ENCODE assay signal across 19 cellular contexts in the genomic region with DNA sequence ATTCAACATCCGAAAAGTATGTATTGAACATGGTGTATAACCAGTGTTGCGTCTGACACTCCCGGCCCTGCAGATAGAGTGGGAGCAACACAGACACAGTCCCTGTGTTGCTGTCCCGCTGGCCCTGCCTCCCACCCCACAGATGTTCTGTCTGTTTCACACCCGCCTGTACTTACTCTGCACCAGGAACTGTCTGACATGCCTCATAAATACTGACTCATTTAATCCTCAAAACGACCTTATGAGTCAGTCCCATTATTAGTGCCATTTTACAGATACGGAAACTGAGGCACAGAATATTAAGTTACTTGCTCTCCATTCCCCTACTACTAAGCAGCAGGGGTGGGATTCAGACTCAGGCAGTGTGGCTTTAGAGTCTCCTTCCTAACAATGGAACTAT.
A peak's percentile ranks its signal among the peaks of the same experiment; 100 is the strongest.
DNase-seq lines count a peak whose midpoint lies in the region; ATAC-seq and TF ChIP-seq lines count a peak whose summit lies in the region.
"Had no signal": no experiment of that assay in that cellular context is flagged by ENCODE, and none has a peak within 500 bp of the region (broad histone marks: within the 10 kb centered on the region; RNA-seq: fewer than 3 reads in every experiment).

No MANE protein-coding gene starts in this region.

- H2BK120ac ChIP-seq in mesenchymal stem cell (ENCODE audit: low read depth, low read length): no peak overlapping the region
- no peak overlapping the region for H2BK120ac ChIP-seq in H9 (ENCODE audit: low read depth, low read length, poor library complexity, severe bottlenecking)

- H2BK5ac ChIP-seq in mesenchymal stem cell (ENCODE audit: low read depth, low read length, poor library complexity, severe bottlenecking) (no peak overlapping the region), H9 (ENCODE audit: insufficient read length, low read length) (no peak overlapping the region)

- CTCF ChIA-PET in mammary epithelial cell (lab: Charles Lee; ENCODE audit: low non-redundant PET): no interaction called here

- no peak overlapping the region for H2AFZ ChIP-seq in mammary epithelial cell (ENCODE audit: low read depth, low read length)
- H2AFZ ChIP-seq in mesenchymal stem cell (ENCODE audit: low read depth, low read length): no peak overlapping the region
- H2AFZ ChIP-seq in H9 (ENCODE audit: low read length): no peak overlapping the region
- H2AFZ ChIP-seq: GM23248 had no signal

- H4K5ac ChIP-seq in H9 (ENCODE audit: insufficient read length, low read depth, low read length): no peak overlapping the region

- H4K91ac ChIP-seq in mesenchymal stem cell (ENCODE audit: low read length) (no peak overlapping the region), H9 (ENCODE audit: insufficient read length, low read depth, low read length) (no peak overlapping the region)

- in situ Hi-C loops in mammary epithelial cell (cut with MboI; ENCODE audit: low sequenced_read_pairs in 2 of 2) (no loop called here), brain microvascular endothelial cell (cut with HindIII; ENCODE audit: low pct_ligation_motif_present, low sequenced_read_pairs) (no loop called here)

- ATAC-seq in esophagus mucosa: peak; percentile 65
- no peak for ATAC-seq in left cardiac atrium
- ATAC-seq: A549, GM12878 had no signal

- no peaks in the 10 kb centered on the region for H3K9me3 ChIP-seq in mammary epithelial cell (replicated peaks; ENCODE audit: insufficient read depth, low read length)
- H3K9me3 ChIP-seq in breast epithelium: peaks cover 0 to under 1% of the 10 kb centered on the region in 2 donors
- H3K9me3 ChIP-seq in mesenchymal stem cell (ENCODE audit: control insufficient read depth, low read length): no peaks in the 10 kb centered on the region
- H3K9me3 ChIP-seq in H9 (ENCODE audit: control insufficient read depth, low read depth, low read length): no peaks in the 10 kb centered on the region
- H3K9me3 ChIP-seq: A549, BLaER1 had no signal

- TF ChIP-seq POLR2A in breast epithelium (IDR thresholded peaks at IDR 0.05) (no peak), lower leg skin (IDR thresholded peaks at IDR 0.05) (no peak)

- H3K4me1 ChIP-seq in mammary epithelial cell (ENCODE audit: insufficient read depth, low read length): peaks cover 13% of the 10 kb centered on the region
- no peaks in the 10 kb centered on the region for H3K4me1 ChIP-seq in breast epithelium
- peaks cover 21% of the 10 kb centered on the region for H3K4me1 ChIP-seq in mesenchymal stem cell (ENCODE audit: control insufficient read depth, insufficient read depth, low read depth, low read length)
- no peaks in the 10 kb centered on the region for H3K4me1 ChIP-seq in H9 (ENCODE audit: insufficient read depth, low read length)

- H3K4ac ChIP-seq in mesenchymal stem cell (ENCODE audit: low read depth in 1 of 2, low read length in 2 of 2) (no peak overlapping the region), H9 (ENCODE audit: low read depth, low read length) (no peak overlapping the region)

- H3K9ac ChIP-seq in mammary epithelial cell (ENCODE audit: insufficient read depth, low read length) (no peak overlapping the region), mesenchymal stem cell (ENCODE audit: low read length) (no peak overlapping the region), H9 (ENCODE audit: extremely low read depth, insufficient read length, low read length) (no peak overlapping the region)
- H3K9ac ChIP-seq: BLaER1, GM23248 had no signal

- intact Hi-C loops in mammary epithelial cell (cut with micrococcal nuclease): no loop called here
- intact Hi-C loops in breast epithelium (cut with DNase I; ENCODE audit: low total_unique reads): loop anchor here (10.0 kb wide), 1 partner anchor 1029 kb away; no protein-coding TSS in a partner anchor
- intact Hi-C loops in left cardiac atrium (cut with DNase I): no loop called here
- intact Hi-C loops in lower leg skin (cut with DNase I; ENCODE audit: low total_unique reads): no loop called here

- H4K20me1 ChIP-seq in mammary epithelial cell (ENCODE audit: insufficient read depth, low read length) (no peaks in the 10 kb centered on the region), H9 (ENCODE audit: control insufficient read depth, insufficient read depth, insufficient read length) (no peaks in the 10 kb centered on the region)
- H4K20me1 ChIP-seq: BLaER1 had no signal

- WGBS in mammary epithelial cell (ENCODE audit: low coverage, missing lambda C conversion rate): 73% methylated on average over 7 of the region's 7 CpGs
- 64% methylated on average over 7 of the region's 7 CpGs for WGBS in mesenchymal stem cell
- WGBS in H9 (ENCODE audit: extremely low coverage, insufficient read length, low lambda C conversion rate): no CpG with 5 or more reads among the region's 7 CpGs
- WGBS in lower leg skin, 2 donors: 76 to 82% methylated on average over 7 of the region's 7 CpGs

- peak overlapping the region; percentile 21 for H2AK5ac ChIP-seq in mesenchymal stem cell (ENCODE audit: low read length, severe bottlenecking)
- no peak overlapping the region for H2AK5ac ChIP-seq in H9 (ENCODE audit: insufficient read length, low read length)

- BruUV-seq in mammary epithelial cell (replicated peaks; lab: Mats Ljungman, UMichigan): no TSS peak

- no peak overlapping the region for H3K4me3 Mint-ChIP-seq in H9
- H3K4me3 Mint-ChIP-seq: CD14-positive monocyte; CD4-positive, alpha-beta memory T cell had no signal

- TF ChIP-seq CTCF in mammary epithelial cell (conservative IDR thresholded peaks at IDR 0.05 in 1 of 2, IDR thresholded peaks at IDR 0.05 in 1 of 2; ENCODE audit: extremely low read depth in 1 of 2, insufficient read depth in 1 of 2, low read depth in 1 of 2, low read length in 2 of 2): no peak
- no peak for TF ChIP-seq CTCF in breast epithelium (IDR thresholded peaks at IDR 0.05)
- TF ChIP-seq CTCF in brain microvascular endothelial cell (IDR thresholded peaks at IDR 0.05; ENCODE audit: low read depth, low read length, missing control alignments): no peak
- TF ChIP-seq CTCF in H9 (conservative IDR thresholded peaks at IDR 0.05): no peak
- TF ChIP-seq CTCF in lower leg skin (IDR thresholded peaks at IDR 0.05): no peak

- H2BK20ac ChIP-seq in H9 (ENCODE audit: low read depth, low read length, poor library complexity, severe bottlenecking): no peak overlapping the region

- H3K4me1 Mint-ChIP-seq in H9: peaks cover 15 to 18% of the 10 kb centered on the region in 2 experiments
- H3K4me1 Mint-ChIP-seq: CD14-positive monocyte; CD4-positive, alpha-beta memory T cell had no signal

- H3K14ac ChIP-seq in mesenchymal stem cell (ENCODE audit: low read length in 2 of 2): no peak overlapping the region
- no peak overlapping the region for H3K14ac ChIP-seq in H9 (ENCODE audit: insufficient read depth, low read length)

- no peak overlapping the region for H3K27ac ChIP-seq in mammary epithelial cell (ENCODE audit: insufficient read depth, low read depth, low read length)
- H3K27ac ChIP-seq in breast epithelium: no peak overlapping the region
- H3K27ac ChIP-seq in brain microvascular endothelial cell: no peak overlapping the region
- H3K27ac ChIP-seq in mesenchymal stem cell (ENCODE audit: low read length, poor library complexity, severe bottlenecking): no peak overlapping the region
- no peak overlapping the region for H3K27ac ChIP-seq in H9 (ENCODE audit: insufficient read length, low read depth, low read length)
- H3K27ac ChIP-seq: 22Rv1, BLaER1, GM23248, HL-60 had no signal

- no peaks in the 10 kb centered on the region for H3K79me2 ChIP-seq in mammary epithelial cell (ENCODE audit: insufficient read depth, low read length)
- H3K79me2 ChIP-seq in H9 (ENCODE audit: insufficient read depth, low read length): no peaks in the 10 kb centered on the region

- H3K79me1 ChIP-seq in mesenchymal stem cell (replicated peaks; ENCODE audit: low read length, poor library complexity, severe bottlenecking): no peaks in the 10 kb centered on the region
- H3K79me1 ChIP-seq in H9 (ENCODE audit: insufficient read depth, low read depth, low read length, poor library complexity, severe bottlenecking): no peaks in the 10 kb centered on the region

- H3K36me3 Mint-ChIP-seq in H9 (ENCODE audit: insufficient read depth in 1 of 3, low read depth in 3 of 3): no peaks in the 10 kb centered on the region
- H3K36me3 Mint-ChIP-seq: CD14-positive monocyte; CD4-positive, alpha-beta memory T cell had no signal

- H2BK15ac ChIP-seq in mesenchymal stem cell (ENCODE audit: low read depth, poor library complexity, severe bottlenecking) (no peak overlapping the region), H9 (ENCODE audit: low read depth, low read length) (no peak overlapping the region)

- no peaks in the 10 kb centered on the region for H3K27me3 Mint-ChIP-seq in H9 (ENCODE audit: low read depth)

- dilution Hi-C loops in mammary epithelial cell (cut with HindIII; ENCODE audit: low sequenced_read_pairs): no loop called here

- DNase-seq in mammary epithelial cell (peak; percentile 16), breast epithelium (ENCODE audit: low spot score in 2 of 2) (no peak), brain microvascular endothelial cell (peak; percentile 28), mesenchymal stem cell (no peak), left cardiac atrium (no peak), H9 (no peak), lower leg skin (ENCODE audit: low spot score in 2 of 2) (no peak)
- DNase-seq: CD4-positive, alpha-beta memory T cell; DMS153; DMS79; GM23248; HCEC 1CT had no signal

- no peak overlapping the region for H3K4me3 ChIP-seq in mammary epithelial cell (replicated peaks in 1 of 3; ENCODE audit: insufficient read depth in 1 of 3, low read depth in 2 of 3, low read length in 3 of 3)
- H3K4me3 ChIP-seq in breast epithelium: no peak overlapping the region
- no peak overlapping the region for H3K4me3 ChIP-seq in brain microvascular endothelial cell (ENCODE audit: low read depth, low read length)
- no peak overlapping the region for H3K4me3 ChIP-seq in mesenchymal stem cell (ENCODE audit: insufficient read depth in 1 of 2, low read depth in 1 of 2, low read length in 2 of 2)
- H3K4me3 ChIP-seq in lower leg skin (ENCODE audit: low read depth, poor library complexity, severe bottlenecking): no peak overlapping the region
- H3K4me3 ChIP-seq: A549, BLaER1, GM12878, GM23248 had no signal

- H3K27me3 ChIP-seq in mammary epithelial cell (ENCODE audit: insufficient read depth, low read length) (no peaks in the 10 kb centered on the region), breast epithelium (no peaks in the 10 kb centered on the region), brain microvascular endothelial cell (replicated peaks) (no peaks in the 10 kb centered on the region), mesenchymal stem cell (ENCODE audit: control insufficient read depth in 1 of 2, insufficient read depth in 1 of 2, low read length in 2 of 2) (no peaks in the 10 kb centered on the region), H9 (ENCODE audit: insufficient read depth, low read length) (no peaks in the 10 kb centered on the region)
- H3K27me3 ChIP-seq: BLaER1 had no signal

- H3K23me2 ChIP-seq in H9 (ENCODE audit: insufficient read length, low read depth, low read length, poor library complexity, severe bottlenecking): no peaks in the 10 kb centered on the region

- peak overlapping the region in 1 of 2 experiments; percentile 6 for H2BK12ac ChIP-seq in mesenchymal stem cell (ENCODE audit: low read length in 2 of 2)
- H2BK12ac ChIP-seq in H9 (ENCODE audit: insufficient read length, low read depth, low read length): no peak overlapping the region

- H3K36me3 ChIP-seq in mammary epithelial cell (ENCODE audit: insufficient read depth, low read length) (no peaks in the 10 kb centered on the region), breast epithelium (no peaks in the 10 kb centered on the region), brain microvascular endothelial cell (replicated peaks) (no peaks in the 10 kb centered on the region), mesenchymal stem cell (ENCODE audit: control insufficient read depth in 1 of 2, insufficient read depth in 2 of 2, low read depth in 1 of 2, low read length in 2 of 2) (no peaks in the 10 kb centered on the region)
- H3K36me3 ChIP-seq: BLaER1 had no signal

- H3K4me2 ChIP-seq in mammary epithelial cell (ENCODE audit: insufficient read depth, low read depth, low read length) (no peak overlapping the region), mesenchymal stem cell (ENCODE audit: low read length, poor library complexity, severe bottlenecking) (no peak overlapping the region), H9 (ENCODE audit: insufficient read depth, insufficient read length, low read length) (no peak overlapping the region)
- H3K4me2 ChIP-seq: A549, BLaER1 had no signal

- H3K27ac Mint-ChIP-seq in H9: no peak overlapping the region; a peak in 1 of 7 replicates
- H3K27ac Mint-ChIP-seq: CD4-positive, alpha-beta memory T cell had no signal

- H3K56ac ChIP-seq in H9 (ENCODE audit: insufficient read length, low read depth, low read length): no peak overlapping the region

- no peak overlapping the region for H3T11ph ChIP-seq in H9 (ENCODE audit: low read length)

- no peak overlapping the region for H3K18ac ChIP-seq in mesenchymal stem cell (ENCODE audit: low read depth in 1 of 2, low read length in 2 of 2)
- H3K18ac ChIP-seq in H9 (ENCODE audit: insufficient read length, low read depth, low read length): no peak overlapping the region

- H4K8ac ChIP-seq in mesenchymal stem cell (ENCODE audit: low read length) (no peak overlapping the region), H9 (replicated peaks; ENCODE audit: insufficient read length, low read depth, low read length) (no peak overlapping the region)

- H3K23ac ChIP-seq in mesenchymal stem cell (ENCODE audit: low read length in 2 of 2): no peak overlapping the region
- no peak overlapping the region for H3K23ac ChIP-seq in H9 (ENCODE audit: insufficient read length, low read depth, low read length)

- no peaks in the 10 kb centered on the region for H3K9me3 Mint-ChIP-seq in H9
- H3K9me3 Mint-ChIP-seq: CD4-positive, alpha-beta memory T cell had no signal

Comparison
In these comparisons a context has a peak if more than half of its experiments do, and no peak if none do; other contexts are left out.
1. DNase-seq: peak in mammary epithelial cell (single experiment) and brain microvascular endothelial cell (single experiment); none in breast epithelium (0 of 2), mesenchymal stem cell (single experiment), left cardiac atrium (single experiment), H9 (single experiment) and lower leg skin (0 of 2).